Comparison of ENCODE assay signal across 13 cellular contexts in genomic region chr5:759781-760362, GRCh38. TPM values are rescaled to one million over a fixed set of nuclear protein-coding genes. Genes with fewer than 3 reads are reported as not detected.
DNase-seq lines count a peak whose midpoint lies in the region; ATAC-seq and TF ChIP-seq lines count a peak whose summit lies in the region.
"Had no signal": no experiment of that assay in that cellular context is flagged by ENCODE, and none has a peak within 500 bp of the region (broad histone marks: within the 10 kb centered on the region; RNA-seq: fewer than 3 reads in every experiment).

No MANE protein-coding gene starts in this region.

- peaks cover 8% of the 10 kb centered on the region for H3K27me3 Mint-ChIP-seq in activated naive CD8-positive, alpha-beta T cell treated with anti-CD3 and anti-CD28 coated beads, Interleukin-2, amount 50 U/mL, for 24 hours
- H3K27me3 Mint-ChIP-seq in activated naive CD8-positive, alpha-beta T cell treated with anti-CD3 and anti-CD28 coated beads for 36 hours: no peaks in the 10 kb centered on the region

- TF ChIP-seq POLR2A in transverse colon (IDR thresholded peaks at IDR 0.05): no peak

- H3K4me1 ChIP-seq in left lung (peaks cover 29 to 34% of the 10 kb centered on the region in 2 donors), transverse colon (peaks cover 28 to 38% (median 33%) of the 10 kb centered on the region in 4 donors)

- intact Hi-C loops in left lung (cut with DNase I) (loop anchor here in 1 of 2 donors (10.0 kb wide), 1 partner anchor 65 kb away; the partner anchor contains the start of gene TPPP), transverse colon (cut with DNase I; ENCODE audit: low total_unique reads) (no loop called here)

- H3K4me3 Mint-ChIP-seq in activated naive CD8-positive, alpha-beta T cell treated with anti-CD3 and anti-CD28 coated beads, Interleukin-2, amount 50 U/mL, for 24 hours: no peak overlapping the region
- no peak overlapping the region for H3K4me3 Mint-ChIP-seq in activated naive CD8-positive, alpha-beta T cell treated with anti-CD3 and anti-CD28 coated beads for 36 hours

- H3K9me3 ChIP-seq in left lung (no peaks in the 10 kb centered on the region), transverse colon (no peaks in the 10 kb centered on the region), WERI-Rb-1 (ENCODE audit: severe bottlenecking) (peaks cover 6% of the 10 kb centered on the region)
- H3K9me3 ChIP-seq: body of pancreas, vagina had no signal

- 88 to 96% methylated on average over 11 to 22 of the region's 22 CpGs for WGBS in transverse colon (ENCODE audit: low coverage in 1 of 2), 2 donors

- no peaks in the 10 kb centered on the region for H3K9me3 Mint-ChIP-seq in activated naive CD8-positive, alpha-beta T cell treated with anti-CD3 and anti-CD28 coated beads, Interleukin-2, amount 50 U/mL, for 24 hours
- no peaks in the 10 kb centered on the region for H3K9me3 Mint-ChIP-seq in activated naive CD8-positive, alpha-beta T cell treated with anti-CD3 and anti-CD28 coated beads for 36 hours
- H3K9me3 Mint-ChIP-seq: activated T-helper 2 cell treated with anti-CD3 and anti-CD28 coated beads, Interferon-gamma antibody, Interleukin-2, Interleukin-4, amounts not matched to agents 10 μg/mL and 5 μg/mL and 100 μg/mL, durations not matched to agents 14 hours and 24 hours and 36 hours had no signal

- in situ Hi-C loops in transverse colon (cut with MboI; ENCODE audit: low pct_ligation_motif_present in 1 of 4, low pct_unique_long_range_greater_than_20kb in 1 of 4, low sequenced_read_pairs in 3 of 4): no loop called here

- H3K27me3 ChIP-seq in left lung (no peaks in the 10 kb centered on the region), transverse colon (no peaks in the 10 kb centered on the region), WERI-Rb-1 (ENCODE audit: insufficient read depth, low read depth, severe bottlenecking) (no peaks in the 10 kb centered on the region)
- H3K27me3 ChIP-seq: body of pancreas, vagina had no signal

- H3K36me3 Mint-ChIP-seq in activated naive CD8-positive, alpha-beta T cell treated with anti-CD3 and anti-CD28 coated beads, Interleukin-2, amount 50 U/mL, for 24 hours (ENCODE audit: low read depth): no peaks in the 10 kb centered on the region
- H3K36me3 Mint-ChIP-seq in activated naive CD8-positive, alpha-beta T cell treated with anti-CD3 and anti-CD28 coated beads for 36 hours: no peaks in the 10 kb centered on the region

- no peak for TF ChIP-seq EP300 in transverse colon (IDR thresholded peaks at IDR 0.05; ENCODE audit: low read depth)

- H3K27ac Mint-ChIP-seq in activated naive CD8-positive, alpha-beta T cell treated with anti-CD3 and anti-CD28 coated beads, Interleukin-2, amount 50 U/mL, for 24 hours: no peak overlapping the region
- H3K27ac Mint-ChIP-seq in activated naive CD8-positive, alpha-beta T cell treated with anti-CD3 and anti-CD28 coated beads for 36 hours: no peak overlapping the region
- H3K27ac Mint-ChIP-seq: activated T-helper 2 cell treated with anti-CD3 and anti-CD28 coated beads, Interferon-gamma antibody, Interleukin-2, Interleukin-4, amounts not matched to agents 10 μg/mL and 5 μg/mL and 100 μg/mL, durations not matched to agents 14 hours and 24 hours and 36 hours had no signal

- TF ChIP-seq CTCF in VCaP (conservative IDR thresholded peaks at IDR 0.05) (no peak), left lung (IDR thresholded peaks at IDR 0.05) (no peak), transverse colon (IDR thresholded peaks at IDR 0.05) (no peak), WERI-Rb-1 (IDR thresholded peaks at IDR 0.05; ENCODE audit: low read depth, low read length) (no peak)

- H3K4me1 Mint-ChIP-seq in activated naive CD8-positive, alpha-beta T cell treated with anti-CD3 and anti-CD28 coated beads, Interleukin-2, amount 50 U/mL, for 24 hours: peaks cover 17% of the 10 kb centered on the region
- H3K4me1 Mint-ChIP-seq in activated naive CD8-positive, alpha-beta T cell treated with anti-CD3 and anti-CD28 coated beads for 36 hours: peaks cover 7% of the 10 kb centered on the region

- peak; percentile 6 for DNase-seq in activated naive CD8-positive, alpha-beta T cell treated with anti-CD3 and anti-CD28 coated beads, Interleukin-2, amount 50 U/mL, for 24 hours
- no peak for DNase-seq in activated naive CD8-positive, alpha-beta T cell treated with anti-CD3 and anti-CD28 coated beads for 36 hours
- DNase-seq in left lung: peak in 1 of 2 donors; percentile 79
- no peak for DNase-seq in transverse colon
- DNase-seq in AG08395 (ENCODE audit: low spot score): no peak
- DNase-seq in WERI-Rb-1: no peak
- DNase-seq: AML-193, NCI-H2081 treated with DMSO at 0.1 percent for 48 hours had no signal

- H3K36me3 ChIP-seq in left lung (no peaks in the 10 kb centered on the region), transverse colon (no peaks in the 10 kb centered on the region), WERI-Rb-1 (no peaks in the 10 kb centered on the region)
- H3K36me3 ChIP-seq: vagina had no signal

- H3K27ac ChIP-seq in VCaP (peak overlapping the region; percentile 47; the same call in 1 of the 2 replicates), left lung (peak overlapping the region; percentile 56 to 87), transverse colon (peak overlapping the region; percentile 42 to 82 (median 62)), WERI-Rb-1 (no peak overlapping the region)
- H3K27ac ChIP-seq: vagina had no signal

- no peak for ATAC-seq in activated naive CD8-positive, alpha-beta T cell treated with anti-CD3 and anti-CD28 coated beads, Interleukin-2, amount 50 U/mL, for 24 hours
- no peak for ATAC-seq in left lung
- ATAC-seq in HG03175 (IDR thresholded peaks at IDR 0.05; ENCODE audit: unreplicated experiment): no peak

- H3K4me3 ChIP-seq in left lung (no peak overlapping the region), transverse colon (no peak overlapping the region), WERI-Rb-1 (ENCODE audit: low read depth, low read length) (no peak overlapping the region)
- H3K4me3 ChIP-seq: body of pancreas had no signal

RNA-seq across cellular contexts. Expression of gene ZDHHC11B, which starts 24.7 kb away (rescaled TPM):
- total RNA-seq in activated naive CD8-positive, alpha-beta T cell treated with anti-CD3 and anti-CD28 coated beads for 36 hours: not detected
- 10 to 100 TPM in 1 of 2 donors, 1 to 10 TPM in 1; 8.4 to 26.4 TPM for total RNA-seq in left lung
- 10 to 100 TPM in 1 of 4 donors, 1 to 10 TPM in 2, not detected in 1; 1.1 to 18.9 (median 2.4) TPM for total RNA-seq in transverse colon
